ENCODE assay signal across 21 cellular contexts in the genomic region with DNA sequence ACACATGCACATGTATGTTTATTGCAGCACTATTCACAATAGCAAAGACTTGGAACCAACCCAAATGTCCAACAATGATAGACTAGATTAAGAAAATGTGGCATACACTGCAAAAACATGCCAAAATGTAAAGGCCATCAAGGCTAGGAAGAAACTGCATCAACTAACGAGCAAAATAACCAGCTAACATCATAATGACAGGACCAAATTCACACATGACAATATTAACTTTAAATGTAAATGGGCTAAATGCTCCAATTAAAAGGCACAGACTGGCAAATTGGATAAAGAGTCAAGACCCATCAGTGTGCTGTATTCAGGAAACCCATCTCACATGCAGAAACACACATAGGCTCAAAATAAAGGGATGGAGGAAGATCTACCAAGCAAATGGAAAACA. TPM values are rescaled to one million over a fixed set of nuclear protein-coding genes. Genes with fewer than 3 reads are reported as not detected.
"Had no signal": no experiment of that assay in that cellular context is flagged by ENCODE, and none has a peak within 500 bp of the region (broad histone marks: within the 10 kb centered on the region; RNA-seq: fewer than 3 reads in every experiment).

No MANE protein-coding gene starts in this region.

RNA-seq across cellular contexts. Expression of a gene that starts 23.1 kb away (rescaled TPM):
- polyA plus RNA-seq: naive thymus-derived CD4-positive, alpha-beta T cell had no signal

RNA-seq across cellular contexts. Expression of a gene that starts 33.9 kb away (rescaled TPM):
- total RNA-seq: hepatocyte; kidney; kidney epithelial cell; left cardiac atrium; left lobe of liver; left lung; left ventricle myocardium inferior; left ventricle myocardium superior; liver; lower leg skin; lower lobe of right lung; lung microvascular endothelial cell; mammary epithelial cell; mesothelial cell of epicardium; mononuclear cell; mucosa of descending colon; mucosa of gallbladder; myocyte; naive thymus-derived CD4-positive, alpha-beta T cell had no signal
- polyA plus RNA-seq: hepatocyte; immature natural killer cell; keratinocyte; liver; mammary epithelial cell; naive thymus-derived CD4-positive, alpha-beta T cell had no signal
